1 cellular context compared by ENCODE assay signal in the genomic region with DNA sequence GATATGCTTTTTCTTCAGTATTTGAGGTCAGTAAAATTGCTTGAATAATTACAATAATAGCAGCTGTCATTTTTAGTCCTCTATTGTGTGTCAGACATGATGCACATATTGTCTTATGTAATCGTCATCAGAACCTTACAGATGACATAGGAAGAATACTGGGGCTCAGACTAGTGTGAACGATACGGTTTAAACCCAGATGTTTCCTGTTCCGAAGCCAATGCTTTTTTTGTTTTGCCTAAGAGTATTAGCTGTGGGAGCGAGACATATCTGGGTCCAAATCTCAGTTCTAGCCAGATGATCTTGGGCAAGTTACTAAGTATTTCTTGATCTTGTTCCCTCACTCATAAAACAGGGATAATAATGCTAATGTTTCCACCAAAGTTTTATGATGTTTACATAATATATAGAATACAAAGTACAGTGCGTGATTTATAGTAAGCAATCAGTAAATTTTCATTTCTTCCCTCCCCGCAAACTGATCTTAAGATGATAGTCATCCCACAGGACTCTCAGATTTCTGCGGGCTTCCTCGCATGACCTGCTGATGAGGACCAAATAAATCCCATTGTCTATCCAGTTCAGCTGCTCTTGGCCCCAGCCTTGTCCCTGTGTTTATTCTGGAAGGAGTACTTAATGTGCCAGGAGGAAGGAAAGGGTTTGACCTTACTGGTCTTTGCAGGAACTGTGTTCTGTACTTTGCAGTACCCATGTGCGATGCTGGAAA.
A peak's percentile ranks its signal among the peaks of the same experiment; 100 is the strongest.
TF ChIP-seq lines count a peak whose summit lies in the region.

No MANE protein-coding gene starts in this region.

TF ChIP-seq in endothelial cell of umbilical vein, 7 proteins besides CTCF, POLR2A, EP300 and RAD21:
- peak; percentile 22 for TF ChIP-seq POLR2AphosphoS5 (IDR thresholded peaks at IDR 0.05; ENCODE audit: insufficient read depth, low read depth, low read length)
- TF ChIP-seq FOS (IDR thresholded peaks at IDR 0.05; ENCODE audit: borderline replicate concordance, insufficient read depth, low read length), result peak; percentile 3
- TF ChIP-seq GATA2 (IDR thresholded peaks at IDR 0.05; ENCODE audit: insufficient read depth, insufficient read length, low read depth, low read length), result peak; percentile 59
- TF ChIP-seq EZH2 (IDR thresholded peaks at IDR 0.05; ENCODE audit: borderline replicate concordance, low read depth, low read length, severe bottlenecking), result no peak
